In genomic region chr22:50201191-50202129, GRCh38 we compare ENCODE assay signal across 9 cellular contexts. TPM values are rescaled to one million over a fixed set of nuclear protein-coding genes. Genes with fewer than 3 reads are reported as not detected.
DNase-seq lines count a peak whose midpoint lies in the region; ATAC-seq and TF ChIP-seq lines count a peak whose summit lies in the region.
"Had no signal": no experiment of that assay in that cellular context is flagged by ENCODE, and none has a peak within 500 bp of the region (broad histone marks: within the 10 kb centered on the region; RNA-seq: fewer than 3 reads in every experiment).

No MANE protein-coding gene starts in this region.

- H3K27ac Mint-ChIP-seq in activated naive CD4-positive, alpha-beta T cell treated with anti-CD3 and anti-CD28 coated beads, Interleukin-2, amount 10 ng/mL, durations not matched to agents 7 days and 5 days, result peak overlapping the region; percentile 75

- H3K9me2 ChIP-seq in hepatocyte (replicated peaks; ENCODE audit: insufficient read depth), result no peaks in the 10 kb centered on the region

- H3K79me2 ChIP-seq in hepatocyte, result peaks cover 47% of the 10 kb centered on the region

- no peaks in the 10 kb centered on the region for H3K27me3 Mint-ChIP-seq in activated naive CD4-positive, alpha-beta T cell treated with anti-CD3 and anti-CD28 coated beads, Interleukin-2, amount 10 ng/mL, durations not matched to agents 7 days and 5 days

- H3K27me3 ChIP-seq in hepatocyte, result no peaks in the 10 kb centered on the region
- H3K27me3 ChIP-seq in skeletal muscle tissue (ENCODE audit: control insufficient read depth in 3 of 3, insufficient read depth in 3 of 3, low read length in 3 of 3), result no peaks in the 10 kb centered on the region

- H3K27ac ChIP-seq in hepatocyte (peak overlapping the region; percentile 73), skeletal muscle tissue (ENCODE audit: low read depth, low read length) (no peak overlapping the region)

- DNase-seq in AG10803 (ENCODE audit: low read depth) (peak; percentile 17), hepatocyte (ENCODE audit: low spot score) (peak; percentile 68), NK-92 (lab: John Stamatoyannopoulos, UW; ENCODE audit: unreplicated experiment) (no peak), NCI-H774 (lab: John Stamatoyannopoulos, UW) (no peak)
- peak; percentile 42 for DNase-seq in activated naive CD4-positive, alpha-beta T cell treated with anti-CD3 and anti-CD28 coated beads, Interleukin-2, amount 10 ng/mL, durations not matched to agents 7 days and 5 days

- peak overlapping the region; percentile 87 for H3K4me3 Mint-ChIP-seq in activated naive CD4-positive, alpha-beta T cell treated with anti-CD3 and anti-CD28 coated beads, Interleukin-2, amount 10 ng/mL, durations not matched to agents 7 days and 5 days

- peaks cover 30% of the 10 kb centered on the region for H3K4me1 Mint-ChIP-seq in activated naive CD4-positive, alpha-beta T cell treated with anti-CD3 and anti-CD28 coated beads, Interleukin-2, amount 10 ng/mL, durations not matched to agents 7 days and 5 days

- H3K4me3 ChIP-seq in AG10803 (ENCODE audit: low read length), result peak overlapping the region; percentile 71
- H3K4me3 ChIP-seq in hepatocyte, result peak overlapping the region; percentile 93
- peak overlapping the region; percentile 70 to 81 (median 77) for H3K4me3 ChIP-seq in skeletal muscle tissue (ENCODE audit: low read length in 3 of 3)

- peak overlapping the region; percentile 99 for H3K4me2 ChIP-seq in hepatocyte

- no peaks in the 10 kb centered on the region for H3K36me3 ChIP-seq in hepatocyte (replicated peaks; ENCODE audit: insufficient read depth, low read depth)
- peaks cover 12 to 15% (median 14%) of the 10 kb centered on the region in 3 donors for H3K36me3 ChIP-seq in skeletal muscle tissue (ENCODE audit: control insufficient read depth in 3 of 3, insufficient read depth in 3 of 3, low read length in 3 of 3)

- peaks cover 32% of the 10 kb centered on the region for H3K36me3 Mint-ChIP-seq in activated naive CD4-positive, alpha-beta T cell treated with anti-CD3 and anti-CD28 coated beads, Interleukin-2, amount 10 ng/mL, durations not matched to agents 7 days and 5 days

- TF ChIP-seq CTCF in AG10803 (conservative IDR thresholded peaks at IDR 0.05; ENCODE audit: low read length) (no peak), hepatocyte (IDR thresholded peaks at IDR 0.05; ENCODE audit: poor library complexity) (no peak)

- 4% methylated on average over 83 of the region's 115 CpGs for WGBS in hepatocyte (ENCODE audit: low lambda C conversion rate, missing lambda C conversion rate)

- H3K9ac ChIP-seq in skeletal muscle tissue (ENCODE audit: low read depth in 1 of 3, low read length in 3 of 3), result peak overlapping the region; percentile 72 to 85 (median 81)

- peaks cover 17% of the 10 kb centered on the region for H3K4me1 ChIP-seq in hepatocyte (ENCODE audit: insufficient read depth)
- peaks cover 28 to 37% (median 31%) of the 10 kb centered on the region in 3 donors for H3K4me1 ChIP-seq in skeletal muscle tissue (ENCODE audit: control insufficient read depth in 3 of 3, insufficient read depth in 3 of 3, low read length in 3 of 3)

- peak; percentile 30 for ATAC-seq in GM19372 (IDR thresholded peaks at IDR 0.05; ENCODE audit: low read depth, unreplicated experiment)
- peak; percentile 17 for ATAC-seq in HG03442 (IDR thresholded peaks at IDR 0.05; ENCODE audit: unreplicated experiment)

- no peak overlapping the region for H2AFZ ChIP-seq in hepatocyte

- peaks cover 31% of the 10 kb centered on the region for H4K20me1 ChIP-seq in hepatocyte (ENCODE audit: insufficient read depth, poor library complexity, severe bottlenecking)

- CTCF ChIA-PET in activated naive CD4-positive, alpha-beta T cell treated with anti-CD3 and anti-CD28 coated beads, Interleukin-2, amount 10 ng/mL, durations not matched to agents 7 days and 5 days (lab: Charles Lee), result interaction anchor here (1.3 kb wide), 1 partner anchor 10 kb away, joined by 5 read pairs; no protein-coding TSS in a partner anchor

- no peaks in the 10 kb centered on the region for H3K9me3 Mint-ChIP-seq in activated naive CD4-positive, alpha-beta T cell treated with anti-CD3 and anti-CD28 coated beads, Interleukin-2, amount 10 ng/mL, durations not matched to agents 7 days and 5 days

- H3K9me3 ChIP-seq in hepatocyte (ENCODE audit: low read depth), result no peaks in the 10 kb centered on the region
- H3K9me3 ChIP-seq in skeletal muscle tissue (ENCODE audit: control insufficient read depth in 3 of 3, low read length in 3 of 3), result no peaks in the 10 kb centered on the region

RNA-seq across cellular contexts. Expression of gene SELENOO, which starts 0.6 kb away (rescaled TPM):
- total RNA-seq in hepatocyte (27.3 and 31.6 TPM in 2 replicates), skeletal muscle tissue (4.7 TPM)
- 35.2 and 37.7 TPM in 2 replicates for polyA plus RNA-seq in hepatocyte

RNA-seq across cellular contexts. Expression of gene TRABD, which starts 15.7 kb away (rescaled TPM):
- total RNA-seq in hepatocyte, result 25.4 and 25.9 TPM in 2 replicates
- polyA plus RNA-seq in hepatocyte, result 62.3 and 70.5 TPM in 2 replicates
- total RNA-seq in skeletal muscle tissue, result 4.7 TPM

RNA-seq across cellular contexts. Expression of gene PANX2, which starts 30.9 kb away (rescaled TPM):
- 0.60 and 2.1 TPM in 2 replicates for total RNA-seq in hepatocyte
- 0.44 and 1.2 TPM in 2 replicates for polyA plus RNA-seq in hepatocyte
- total RNA-seq in skeletal muscle tissue, result not detected
- total RNA-seq: renal cortical epithelial cell had no signal

RNA-seq across cellular contexts. Expression of gene TUBGCP6, which starts 43.4 kb away (rescaled TPM):
- 14.0 and 26.2 TPM in 2 replicates for total RNA-seq in hepatocyte
- polyA plus RNA-seq in hepatocyte, result 31.5 and 44.1 TPM in 2 replicates
- total RNA-seq in skeletal muscle tissue, result 17.2 TPM

RNA-seq across cellular contexts. Expression of gene HDAC10, which starts 49.6 kb away (rescaled TPM):
- 21.5 and 23.8 TPM in 2 replicates for total RNA-seq in hepatocyte
- polyA plus RNA-seq in hepatocyte, result 30.2 and 40.5 TPM in 2 replicates
- 8.9 TPM for total RNA-seq in skeletal muscle tissue

Comparison
In these comparisons a context has a peak if more than half of its experiments do, and no peak if none do; other contexts are left out.
1. DNase-seq: peak in AG10803 (single experiment), activated naive CD4-positive, alpha-beta T cell treated with anti-CD3 and anti-CD28 coated beads, Interleukin-2, amount 10 ng/mL, durations not matched to agents 7 days and 5 days (single experiment) and hepatocyte (single experiment); none in NK-92 (single experiment) and NCI-H774 (single experiment).
2. Peak in every context shown above with its lines, with median percentiles within 50 percentile points of each other: H3K4me3 ChIP-seq.